18 cellular contexts compared by ENCODE assay signal in genomic region chr20:33526769-33527168, GRCh38. TPM values are rescaled to one million over a fixed set of nuclear protein-coding genes. Genes with fewer than 3 reads are reported as not detected.
DNase-seq lines count a peak whose midpoint lies in the region; ATAC-seq, FAIRE-seq and TF ChIP-seq lines count a peak whose summit lies in the region.
"Had no signal": no experiment of that assay in that cellular context is flagged by ENCODE, and none has a peak within 500 bp of the region (broad histone marks: within the 10 kb centered on the region; RNA-seq: fewer than 3 reads in every experiment).

No MANE protein-coding gene starts in this region.

- H2AFZ ChIP-seq in Karpas-422 (ENCODE audit: low read length) = no peak overlapping the region
- no peak overlapping the region for H2AFZ ChIP-seq in PC-9
- H2AFZ ChIP-seq: GM23248 had no signal

- no peak overlapping the region for H3K4me3 Mint-ChIP-seq in activated T-cell treated with anti-CD3 and anti-CD28 coated beads, Interleukin-2, amount 50 U/mL, for 4 hours
- H3K4me3 Mint-ChIP-seq: CD14-positive monocyte; CD4-positive, alpha-beta memory T cell had no signal

- peaks cover 8% of the 10 kb centered on the region for H3K36me3 Mint-ChIP-seq in activated T-cell treated with anti-CD3 and anti-CD28 coated beads, Interleukin-2, amount 50 U/mL, for 4 hours (ENCODE audit: insufficient read depth)

- no peaks in the 10 kb centered on the region; the same call in 1 of the 2 replicates for H4K20me1 ChIP-seq in Karpas-422 (ENCODE audit: insufficient read depth, low read depth, low read length)
- H4K20me1 ChIP-seq in PC-9 (ENCODE audit: insufficient read depth) = no peaks in the 10 kb centered on the region

- BruUV-seq in PC-9 (replicated peaks; lab: Mats Ljungman, UMichigan) = no TSS peak

- H3K27me3 ChIP-seq in Karpas-422 (ENCODE audit: low read length) = no peaks in the 10 kb centered on the region
- H3K27me3 ChIP-seq in PC-9 (ENCODE audit: insufficient read depth, low read depth) = no peaks in the 10 kb centered on the region
- H3K27me3 ChIP-seq: BLaER1 had no signal

- H3K4me1 ChIP-seq in Karpas-422 (ENCODE audit: low read length) (peaks cover 56% of the 10 kb centered on the region), PC-9 (replicated peaks; ENCODE audit: insufficient read depth) (peaks cover 28% of the 10 kb centered on the region)

- intact Hi-C loops in PC-9 (cut with micrococcal nuclease; ENCODE audit: unreplicated experiment) (no loop called here), left colon (cut with DNase I, micrococcal nuclease) (no loop called here)

- ATAC-seq in left colon (peak; percentile 57), GM21360 (IDR thresholded peaks at IDR 0.05; ENCODE audit: unreplicated experiment) (no peak)
- no peak for ATAC-seq in activated T-cell treated with anti-CD3 and anti-CD28 coated beads, Interleukin-2, amount 50 U/mL, for 4 hours

- H3K9me3 ChIP-seq in Karpas-422 (ENCODE audit: low read length) (no peaks in the 10 kb centered on the region), PC-9 (ENCODE audit: insufficient read depth, low read depth) (no peaks in the 10 kb centered on the region)
- H3K9me3 ChIP-seq: BLaER1, HAP-1 had no signal

- H3K27me3 Mint-ChIP-seq in activated T-cell treated with anti-CD3 and anti-CD28 coated beads, Interleukin-2, amount 50 U/mL, for 4 hours (ENCODE audit: low read depth) = no peaks in the 10 kb centered on the region
- H3K27me3 Mint-ChIP-seq: CD4-positive, alpha-beta memory T cell had no signal

- H3K9me3 Mint-ChIP-seq in activated T-cell treated with anti-CD3 and anti-CD28 coated beads, Interleukin-2, amount 50 U/mL, for 4 hours = no peaks in the 10 kb centered on the region
- H3K9me3 Mint-ChIP-seq: CD4-positive, alpha-beta memory T cell had no signal

- H3K27ac ChIP-seq in Karpas-422 (ENCODE audit: low read length) (peak overlapping the region; percentile 10), PC-9 (peak overlapping the region; percentile 80)
- H3K27ac ChIP-seq: BLaER1, GM23248 had no signal

- CTCF ChIA-PET in PC-9 (lab: Charles Lee) = interaction anchor here (0.6 kb wide), 1 partner anchor 36 kb away, joined by 3 read pairs; no protein-coding TSS in a partner anchor

- FAIRE-seq in GM19239 (lab: Jason Lieb, UNC) = no peak
- FAIRE-seq: A204.1 had no signal

- H3K4me2 ChIP-seq in Karpas-422 (ENCODE audit: low read depth, low read length, poor library complexity, severe bottlenecking) (no peak overlapping the region), PC-9 (peak overlapping the region; percentile 54)
- H3K4me2 ChIP-seq: BLaER1 had no signal

- H3K4me1 Mint-ChIP-seq in activated T-cell treated with anti-CD3 and anti-CD28 coated beads, Interleukin-2, amount 50 U/mL, for 4 hours (ENCODE audit: low read depth) = peaks cover 15% of the 10 kb centered on the region
- H3K4me1 Mint-ChIP-seq: CD14-positive monocyte had no signal

- H3K79me2 ChIP-seq in Karpas-422 (ENCODE audit: low read length) = peaks cover 98% of the 10 kb centered on the region
- peaks cover 12% of the 10 kb centered on the region for H3K79me2 ChIP-seq in PC-9 (ENCODE audit: low read depth)

- H3K9ac ChIP-seq in Karpas-422 (ENCODE audit: low read length) = no peak overlapping the region
- H3K9ac ChIP-seq: BLaER1, GM23248 had no signal

- no peak for TF ChIP-seq CTCF in PC-9 (conservative IDR thresholded peaks at IDR 0.05)

- DNase-seq in HT-29 (ENCODE audit: low spot score) (peak; percentile 79), Karpas-422 (no peak), PC-9 (peak in 1 of 2 experiments; percentile 90), left colon (no peak), GM19239 (ENCODE audit: insufficient read length, low spot score) (no peak), NCI-H1092 treated with DMSO at 0.1 percent for 48 hours (lab: John Stamatoyannopoulos, UW) (no peak)
- no peak for DNase-seq in activated T-cell treated with anti-CD3 and anti-CD28 coated beads, Interleukin-2, amount 50 U/mL, for 4 hours
- DNase-seq: ACHN; CD4-positive, alpha-beta memory T cell; DMS153; DMS79; GDM1; GM23248 had no signal

- POLR2A ChIA-PET in PC-9 (lab: Charles Lee; ENCODE audit: unreplicated experiment) = no interaction called here

- H3K36me3 ChIP-seq in Karpas-422 (ENCODE audit: insufficient read depth, low read length) = peaks cover 3% of the 10 kb centered on the region; the same call in 1 of the 2 replicates
- H3K36me3 ChIP-seq in PC-9 (ENCODE audit: low read depth) = no peaks in the 10 kb centered on the region
- H3K36me3 ChIP-seq: HAP-1 had no signal

- H3K9me2 ChIP-seq in Karpas-422 (replicated peaks; ENCODE audit: insufficient read depth, low read length) (no peaks in the 10 kb centered on the region), PC-9 (ENCODE audit: insufficient read depth) (no peaks in the 10 kb centered on the region)

- peaks cover 21% of the 10 kb centered on the region for H3F3A ChIP-seq in PC-9 (ENCODE audit: insufficient read depth, low read depth)

- H3K4me3 ChIP-seq in Karpas-422 (ENCODE audit: low read length) (no peak overlapping the region), PC-9 (no peak overlapping the region)
- H3K4me3 ChIP-seq: BLaER1, GM23248, HAP-1 had no signal

RNA-seq across cellular contexts. Expression of gene CBFA2T2, which starts 36.9 kb away (rescaled TPM):
- 9.6 and 10.2 TPM in 2 replicates for total RNA-seq in HT-29 (2014; rRNA removed; shearing (Covaris generic))
- total RNA-seq in Karpas-422 (2014; rRNA removed; shearing (Covaris generic); ENCODE audit: low replicate concordance) = 47.6 and 54.8 TPM in 2 replicates
- total RNA-seq in PC-9 (2021) (20.0 and 22.7 TPM in 2 replicates), left colon (10 to 100 TPM; 26.9 to 27.3 TPM)
- total RNA-seq in activated T-cell treated with anti-CD3 and anti-CD28 coated beads, Interleukin-2, amount 50 U/mL, for 4 hours = 1 to 10 TPM; 6.6 to 7.9 (median 7.5) TPM
